In the genomic region with DNA sequence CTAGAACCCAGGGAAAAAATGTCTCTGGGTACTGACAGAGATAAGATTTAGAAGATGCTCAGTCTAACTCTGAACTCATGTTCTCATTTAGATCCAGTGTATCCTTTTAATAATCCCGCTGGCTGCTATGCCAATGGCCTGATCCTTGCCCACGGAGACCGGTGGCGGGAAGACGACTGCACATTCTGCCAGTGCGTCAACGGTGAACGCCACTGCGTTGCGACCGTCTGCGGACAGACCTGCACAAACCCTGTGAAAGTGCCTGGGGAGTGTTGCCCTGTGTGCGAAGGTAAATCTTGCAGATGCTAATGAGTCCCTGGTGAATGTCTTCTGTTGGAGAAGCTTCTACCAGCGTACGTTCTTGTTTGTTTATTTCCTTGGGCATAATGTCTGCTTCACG, we compare ENCODE assay signal across 13 cellular contexts.
"Had no signal": no experiment of that assay in that cellular context is flagged by ENCODE, and none has a peak within 500 bp of the region (broad histone marks: within the 10 kb centered on the region; RNA-seq: fewer than 3 reads in every experiment).

No MANE protein-coding gene starts in this region.

- H3K27me3 ChIP-seq: hepatocyte had no signal

- H3K4me1 Mint-ChIP-seq: activated naive CD8-positive, alpha-beta T cell treated with anti-CD3 and anti-CD28 coated beads, Interleukin-2, amount 10 ng/mL, durations not matched to agents 7 days and 5 days had no signal

- H3K4me3 Mint-ChIP-seq: activated CD4-positive, alpha-beta memory T cell treated with anti-CD3 and anti-CD28 coated beads for 36 hours; activated naive CD8-positive, alpha-beta T cell treated with anti-CD3 and anti-CD28 coated beads, Interleukin-2, amount 10 ng/mL, durations not matched to agents 7 days and 5 days; activated T-cell treated with anti-CD3 and anti-CD28 coated beads, Interleukin-2, amount 50 U/mL, for 4 hours; naive B cell; type B pancreatic cell had no signal

- H3K4me3 ChIP-seq: hepatocyte, smooth muscle cell had no signal

- H3K27ac Mint-ChIP-seq: activated CD4-positive, alpha-beta memory T cell treated with anti-CD3 and anti-CD28 coated beads for 36 hours; activated naive CD8-positive, alpha-beta T cell treated with anti-CD3 and anti-CD28 coated beads, Interleukin-2, amount 10 ng/mL, durations not matched to agents 7 days and 5 days; type B pancreatic cell had no signal

- H2AFZ ChIP-seq: hepatocyte had no signal

- H3K4me2 ChIP-seq: hepatocyte had no signal

- ATAC-seq: activated T-cell treated with anti-CD3 and anti-CD28 coated beads, Interleukin-2, amount 50 U/mL, for 4 hours; left ventricle myocardium superior had no signal

- H3K27me3 Mint-ChIP-seq: activated CD4-positive, alpha-beta memory T cell treated with anti-CD3 and anti-CD28 coated beads for 36 hours; activated naive CD8-positive, alpha-beta T cell treated with anti-CD3 and anti-CD28 coated beads, Interleukin-2, amount 10 ng/mL, durations not matched to agents 7 days and 5 days; naive B cell; type B pancreatic cell had no signal

- DNase-seq: activated CD4-positive, alpha-beta memory T cell treated with anti-CD3 and anti-CD28 coated beads for 36 hours; activated naive CD8-positive, alpha-beta T cell treated with anti-CD3 and anti-CD28 coated beads, Interleukin-2, amount 10 ng/mL, durations not matched to agents 7 days and 5 days; activated T-cell treated with anti-CD3 and anti-CD28 coated beads, Interleukin-2, amount 50 U/mL, for 4 hours; anterior cingulate cortex; effector CD4-positive, alpha-beta T cell; kidney; left ventricle myocardium superior; naive B cell; stimulated activated naive CD4-positive, alpha-beta T cell; substantia nigra had no signal
